2 cellular contexts compared by ENCODE assay signal in genomic region chr22:21920341-21921183, GRCh38.
TF ChIP-seq lines count a peak whose summit lies in the region.

No MANE protein-coding gene starts in this region.

TF ChIP-seq in GM23338, 12 proteins besides CTCF, POLR2A, EP300 and RAD21:
- no peak for TF ChIP-seq EZH2phosphoT487 (IDR thresholded peaks at IDR 0.05; ENCODE audit: unreplicated experiment)
- TF ChIP-seq ZNF331 (CRISPR knock-in tag; IDR thresholded peaks at IDR 0.05; ENCODE audit: low read depth): no peak
- TF ChIP-seq JUNB (IDR thresholded peaks at IDR 0.05; ENCODE audit: unreplicated experiment): no peak
- TF ChIP-seq NANOG (IDR thresholded peaks at IDR 0.05; ENCODE audit: borderline replicate concordance): no peak
- TF ChIP-seq CREB1 (CRISPR knock-in tag; IDR thresholded peaks at IDR 0.05; ENCODE audit: low read depth): no peak
- no peak for TF ChIP-seq ETS1 (IDR thresholded peaks at IDR 0.05)
- no peak for TF ChIP-seq POLR2AphosphoS5 (IDR thresholded peaks at IDR 0.05; ENCODE audit: low read depth)

TF ChIP-seq in endothelial cell of umbilical vein, 7 proteins besides CTCF, POLR2A, EP300 and RAD21:
- TF ChIP-seq MAX (IDR thresholded peaks at IDR 0.05; ENCODE audit: insufficient read depth, insufficient read length) (no peak), POLR2AphosphoS5 (IDR thresholded peaks at IDR 0.05; ENCODE audit: insufficient read depth, low read depth, low read length) (peak; percentile 16)
